ENCODE assay signal across 17 cellular contexts in genomic region chr4:71648448-71648847, GRCh38.
"Had no signal": no experiment of that assay in that cellular context is flagged by ENCODE, and none has a peak within 500 bp of the region (broad histone marks: within the 10 kb centered on the region; RNA-seq: fewer than 3 reads in every experiment).

No MANE protein-coding gene starts in this region.

- H3K4me2 ChIP-seq: smooth muscle cell had no signal

- H3K4me3 ChIP-seq: dorsolateral prefrontal cortex, gastrocnemius medialis, heart left ventricle, left ventricle myocardium inferior, psoas muscle, right lobe of liver, smooth muscle cell, stomach had no signal

- H3K36me3 ChIP-seq: gastrocnemius medialis, heart left ventricle, left ventricle myocardium inferior, right lobe of liver, stomach had no signal

- H3K27me3 ChIP-seq: dorsolateral prefrontal cortex, gastrocnemius medialis, heart left ventricle, right lobe of liver, stomach had no signal

- H3K9me3 ChIP-seq: gastrocnemius medialis, left ventricle myocardium inferior, psoas muscle, right lobe of liver had no signal

- DNase-seq: activated CD4-positive, alpha-beta T cell treated with anti-CD3 and anti-CD28 coated beads for 36 hours; activated CD4-positive, alpha-beta T cell treated with anti-CD3 and anti-CD28 coated beads, Interleukin-2, amount 50 U/mL, for 48 hours; activated gamma-delta T cell treated with Interleukin-2 at 50 U/mL for 16 hours; dorsolateral prefrontal cortex; endodermal cell; erythroblast; gastrocnemius medialis; heart left ventricle; kidney; left ventricle myocardium inferior; naive thymus-derived CD8-positive, alpha-beta T cell; psoas muscle; right lobe of liver; stimulated activated CD4-positive, alpha-beta T cell treated with anti-CD3 and anti-CD28 coated beads, Interleukin-4, amount 100 ng/mL, for 24 hours; stomach had no signal

- H3K4me1 ChIP-seq: gastrocnemius medialis, heart left ventricle, left ventricle myocardium inferior, psoas muscle, right lobe of liver had no signal

- FAIRE-seq: kidney, TTC549 had no signal

- H3K27ac ChIP-seq: dorsolateral prefrontal cortex, gastrocnemius medialis, heart left ventricle, left ventricle myocardium inferior, psoas muscle, right lobe of liver, stomach had no signal
